Comparison of ENCODE assay signal across 21 cellular contexts in genomic region chr1:156914440-156914856, GRCh38. TPM values are rescaled to one million over a fixed set of nuclear protein-coding genes. Genes with fewer than 3 reads are reported as not detected.
DNase-seq lines count a peak whose midpoint lies in the region; ATAC-seq, FAIRE-seq and TF ChIP-seq lines count a peak whose summit lies in the region.
"Had no signal": no experiment of that assay in that cellular context is flagged by ENCODE, and none has a peak within 500 bp of the region (broad histone marks: within the 10 kb centered on the region; RNA-seq: fewer than 3 reads in every experiment).

No MANE protein-coding gene starts in this region.

- no peak overlapping the region for H3K4me2 ChIP-seq in neural progenitor cell
- H3K4me2 ChIP-seq: BLaER1 had no signal

- H3K9me3 ChIP-seq in neural progenitor cell (ENCODE audit: low read depth): no peaks in the 10 kb centered on the region
- H3K9me3 ChIP-seq: thyroid gland had no signal

- H3K4me3 ChIP-seq in brain microvascular endothelial cell (ENCODE audit: low read depth, low read length) (no peak overlapping the region), neural progenitor cell (no peak overlapping the region)
- H3K4me3 ChIP-seq: BLaER1, MG63, thyroid gland had no signal

- no peaks in the 10 kb centered on the region for H3F3A ChIP-seq in neural progenitor cell (ENCODE audit: low read depth)

- peak overlapping the region; percentile 29 for H3K27ac Mint-ChIP-seq in neural progenitor cell
- H3K27ac Mint-ChIP-seq: stimulated activated memory B cell treated with anti-CD40 and anti-IgM and Interleukin-4, amounts not matched to agents 10 μg/mL and 1 μg/mL and 100 μg/mL, for 72 hours had no signal

- H3K27me3 ChIP-seq in brain microvascular endothelial cell (replicated peaks) (no peaks in the 10 kb centered on the region), neural progenitor cell (peaks cover 67% of the 10 kb centered on the region)
- H3K27me3 ChIP-seq: foreskin keratinocyte, MG63, thyroid gland had no signal

- H3K36me3 ChIP-seq in brain microvascular endothelial cell (replicated peaks) (peaks cover 29% of the 10 kb centered on the region), neural progenitor cell (no peaks in the 10 kb centered on the region)
- H3K36me3 ChIP-seq: BLaER1, MG63 had no signal

- H3K36me3 Mint-ChIP-seq in neural progenitor cell: no peaks in the 10 kb centered on the region
- H3K36me3 Mint-ChIP-seq: stimulated activated memory B cell treated with anti-CD40 and anti-IgM and Interleukin-4, amounts not matched to agents 10 μg/mL and 1 μg/mL and 100 μg/mL, for 72 hours had no signal

- DNase-seq in DMS79 treated with DMSO at 0.1 percent for 48 hours (lab: John Stamatoyannopoulos, UW) (peak; percentile 42), DMS79 (lab: John Stamatoyannopoulos, UW) (no peak), RCC 7860 (ENCODE audit: low spot score) (peak; percentile 59), brain microvascular endothelial cell (peak; percentile 84), neural progenitor cell (ENCODE audit: low spot score) (no peak), DMS114 treated with DMSO at 0.1 percent for 48 hours (lab: John Stamatoyannopoulos, UW; ENCODE audit: unreplicated experiment) (no peak), RKO (ENCODE audit: low spot score) (no peak)
- DNase-seq: activated CD4-positive, alpha-beta T cell treated with anti-CD3 and anti-CD28 coated beads for 48 hours; foreskin keratinocyte; left colon; MG63; NCI-H526 treated with DMSO at 0.1 percent for 48 hours; stimulated activated CD4-positive, alpha-beta T cell treated with anti-CD3 and anti-CD28 coated beads, Interleukin-15, amount 100 ng/mL, for 24 hours; thyroid gland had no signal

- no peaks in the 10 kb centered on the region for H4K20me1 ChIP-seq in neural progenitor cell (ENCODE audit: low read depth)
- H4K20me1 ChIP-seq: BLaER1 had no signal

- in situ Hi-C loops in brain microvascular endothelial cell (cut with HindIII; ENCODE audit: low pct_ligation_motif_present, low sequenced_read_pairs): no loop called here

- ATAC-seq in esophagus mucosa: no peak
- ATAC-seq: foreskin keratinocyte; HepG2; left colon; stimulated activated memory B cell treated with anti-CD40 and anti-IgM and Interleukin-4, amounts not matched to agents 10 μg/mL and 1 μg/mL and 100 μg/mL, for 72 hours had no signal

- H3K9ac ChIP-seq in neural progenitor cell: no peak overlapping the region
- H3K9ac ChIP-seq: BLaER1 had no signal

- H3K79me2 ChIP-seq in neural progenitor cell (ENCODE audit: low read depth): no peaks in the 10 kb centered on the region

- peaks cover 7% of the 10 kb centered on the region for H3K9me3 Mint-ChIP-seq in neural progenitor cell
- H3K9me3 Mint-ChIP-seq: stimulated activated memory B cell treated with anti-CD40 and anti-IgM and Interleukin-4, amounts not matched to agents 10 μg/mL and 1 μg/mL and 100 μg/mL, for 72 hours had no signal

- peaks cover 6% of the 10 kb centered on the region for H3K4me1 ChIP-seq in neural progenitor cell
- H3K4me1 ChIP-seq: foreskin keratinocyte had no signal

- peaks cover 17% of the 10 kb centered on the region for H3K27me3 Mint-ChIP-seq in neural progenitor cell (ENCODE audit: insufficient read depth, low read depth)

- TF ChIP-seq CTCF in brain microvascular endothelial cell (IDR thresholded peaks at IDR 0.05; ENCODE audit: low read depth, low read length, missing control alignments) (no peak), neural progenitor cell (IDR thresholded peaks at IDR 0.05) (no peak)

- FAIRE-seq in RCC 7860 (lab: Jason Lieb, UNC): no peak
- FAIRE-seq: HepG2 had no signal

- H3K4me1 Mint-ChIP-seq in neural progenitor cell: peaks cover 9% of the 10 kb centered on the region

- no peak overlapping the region for H3K27ac ChIP-seq in brain microvascular endothelial cell
- H3K27ac ChIP-seq in neural progenitor cell: no peak overlapping the region
- H3K27ac ChIP-seq: 22Rv1, BLaER1, foreskin keratinocyte, thyroid gland had no signal

- no peak overlapping the region for H2AFZ ChIP-seq in neural progenitor cell (replicated peaks)

- H3K4me3 Mint-ChIP-seq in neural progenitor cell: no peak overlapping the region
- H3K4me3 Mint-ChIP-seq: stimulated activated memory B cell treated with anti-CD40 and anti-IgM and Interleukin-4, amounts not matched to agents 10 μg/mL and 1 μg/mL and 100 μg/mL, for 72 hours had no signal

RNA-seq across cellular contexts. Expression of gene LRRC71, which starts 6.0 kb away (rescaled TPM):
- total RNA-seq in neural progenitor cell (ENCODE audit: low replicate concordance): not detected in 2 replicates
- total RNA-seq in esophagus mucosa: not detected
- total RNA-seq: foreskin keratinocyte, HepG2, left colon, mononuclear cell, SK-MEL-5, thyroid gland had no signal

RNA-seq across cellular contexts. Expression of gene PEAR1, which starts 20.9 kb away (rescaled TPM):
- total RNA-seq in neural progenitor cell (ENCODE audit: low replicate concordance) (0.06 TPM in 1 of 2 replicates, not detected in the other), esophagus mucosa (1.6 TPM)
- total RNA-seq: SK-MEL-5 had no signal

RNA-seq across cellular contexts. Expression of gene NTRK1, which starts 53.8 kb away (rescaled TPM):
- total RNA-seq in neural progenitor cell (ENCODE audit: low replicate concordance): 0.15 TPM in 1 of 2 replicates, not detected in the other
- 0.16 TPM for total RNA-seq in esophagus mucosa
- total RNA-seq: foreskin keratinocyte, HepG2 had no signal

RNA-seq across cellular contexts. Expression of gene INSRR, which starts 55.5 kb away (rescaled TPM):
- total RNA-seq in neural progenitor cell (ENCODE audit: low replicate concordance): not detected in 2 replicates
- not detected for total RNA-seq in esophagus mucosa
- total RNA-seq: foreskin keratinocyte, HepG2, left colon, mononuclear cell, SK-MEL-5, thyroid gland had no signal

Comparison
In these comparisons a context has a peak if more than half of its experiments do, and no peak if none do; other contexts are left out.
1. DNase-seq: peak in DMS79 treated with DMSO at 0.1 percent for 48 hours (single experiment), RCC 7860 (single experiment) and brain microvascular endothelial cell (single experiment); none in DMS79 (single experiment), neural progenitor cell (single experiment), DMS114 treated with DMSO at 0.1 percent for 48 hours (single experiment) and RKO (single experiment).